ENCODE assay signal across 1 cellular context in the genomic region with DNA sequence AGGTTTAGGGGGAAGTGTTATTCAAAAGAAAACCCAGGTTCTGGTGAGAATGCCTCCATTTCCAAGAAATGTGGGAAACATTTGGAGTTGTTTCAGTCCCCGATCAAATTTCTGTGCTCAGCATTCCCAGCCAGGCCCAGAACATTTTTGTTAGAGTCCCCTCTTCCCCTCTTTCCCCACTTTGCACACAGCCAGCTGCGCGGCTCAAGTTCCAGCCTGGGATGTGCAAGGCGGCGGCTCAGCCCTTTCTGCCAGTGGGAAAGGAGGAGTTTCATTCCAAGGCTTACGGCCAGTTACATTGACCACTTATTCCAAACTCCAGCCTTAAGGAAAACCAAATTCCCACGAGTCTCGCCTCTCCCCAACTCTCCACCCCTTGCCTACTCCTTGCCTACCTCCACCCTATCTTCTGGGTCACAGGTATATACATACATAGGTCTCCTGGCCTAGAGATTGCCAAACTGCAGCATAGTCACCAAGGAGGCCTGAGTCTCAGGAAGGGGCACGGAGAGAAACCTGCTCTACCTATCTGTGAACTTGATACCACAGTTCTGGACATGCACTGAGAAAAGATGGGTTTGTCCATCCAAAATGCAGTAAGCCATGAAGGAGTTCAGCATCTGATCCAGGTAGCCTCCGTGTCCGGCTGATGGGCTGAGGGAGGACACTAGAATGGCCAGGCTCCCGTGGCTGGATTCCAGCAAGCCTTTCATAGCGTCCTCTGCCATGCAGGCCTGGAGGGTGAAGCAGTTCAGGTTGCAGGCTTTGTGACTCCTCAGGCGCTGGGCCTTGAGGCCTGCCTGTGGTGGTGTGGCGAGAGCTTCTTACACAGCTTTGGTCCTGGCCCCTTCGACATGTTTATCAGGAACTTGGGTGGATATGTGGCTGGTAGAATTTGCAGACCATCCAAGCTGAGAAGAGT.
TF ChIP-seq lines count a peak whose summit lies in the region.

No MANE protein-coding gene starts in this region.

TF ChIP-seq in IMR-90, 13 proteins besides CTCF, POLR2A, EP300 and RAD21 (continued from another document):
- TF ChIP-seq, protein P1, sequence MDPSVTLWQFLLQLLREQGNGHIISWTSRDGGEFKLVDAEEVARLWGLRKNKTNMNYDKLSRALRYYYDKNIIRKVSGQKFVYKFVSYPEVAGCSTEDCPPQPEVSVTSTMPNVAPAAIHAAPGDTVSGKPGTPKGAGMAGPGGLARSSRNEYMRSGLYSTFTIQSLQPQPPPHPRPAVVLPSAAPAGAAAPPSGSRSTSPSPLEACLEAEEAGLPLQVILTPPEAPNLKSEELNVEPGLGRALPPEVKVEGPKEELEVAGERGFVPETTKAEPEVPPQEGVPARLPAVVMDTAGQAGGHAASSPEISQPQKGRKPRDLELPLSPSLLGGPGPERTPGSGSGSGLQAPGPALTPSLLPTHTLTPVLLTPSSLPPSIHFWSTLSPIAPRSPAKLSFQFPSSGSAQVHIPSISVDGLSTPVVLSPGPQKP (IDR thresholded peaks at IDR 0.05; ENCODE audit: borderline replicate concordance, low read depth, low read length): no peak
- TF ChIP-seq MAZ (IDR thresholded peaks at IDR 0.05; ENCODE audit: borderline replicate concordance, low read depth, low read length) (no peak), CEBPB (IDR thresholded peaks at IDR 0.05; ENCODE audit: low read depth, low read length) (no peak), MAFK (IDR thresholded peaks at IDR 0.05; ENCODE audit: low read depth, low read length) (no peak)
TF ChIP-seq in IMR-90: peak in this region for 0.
